In genomic region chr12:45351921-45352670, GRCh38 we compare ENCODE assay signal across 20 cellular contexts.
"Had no signal": no experiment of that assay in that cellular context is flagged by ENCODE, and none has a peak within 500 bp of the region (broad histone marks: within the 10 kb centered on the region; RNA-seq: fewer than 3 reads in every experiment).

No MANE protein-coding gene starts in this region.

- H3K4me1 ChIP-seq: colonic mucosa had no signal

- H3K27me3 Mint-ChIP-seq: memory B cell; naive thymus-derived CD8-positive, alpha-beta T cell had no signal

- ATAC-seq: left ventricle myocardium superior; mucosa of descending colon; naive thymus-derived CD8-positive, alpha-beta T cell; stimulated activated naive CD8-positive, alpha-beta T cell treated with anti-CD3 and anti-CD28 coated beads, Interleukin-15, Interleukin-2, amounts not matched to agents 100 U/mL and 50 U/mL, for 24 hours had no signal

- H3K4me3 ChIP-seq: colonic mucosa, esophagus squamous epithelium, mucosa of descending colon, skin epidermis had no signal

- H3K27ac ChIP-seq: colonic mucosa, skin epidermis had no signal

- DNase-seq: activated CD4-positive, alpha-beta T cell treated with anti-CD3 and anti-CD28 coated beads, Interleukin-2, amount 50 U/mL, for 1 hour; activated naive CD4-positive, alpha-beta T cell; central memory CD4-positive, alpha-beta T cell; colonic mucosa; esophagus squamous epithelium; foreskin fibroblast; glutamatergic neuron; kidney glomerular epithelial cell; left ventricle myocardium superior; mucosa of descending colon; naive thymus-derived CD8-positive, alpha-beta T cell; occipital lobe; retina; stimulated activated CD4-positive, alpha-beta T cell treated with anti-CD3 and anti-CD28 coated beads, Interleukin-15, amount 100 ng/mL, for 24 hours; stimulated activated CD4-positive, alpha-beta T cell treated with anti-CD3 and anti-CD28 coated beads, Interleukin-4, amount 100 ng/mL, for 24 hours; stimulated activated CD8-positive, alpha-beta memory T cell treated with anti-CD3 and anti-CD28 coated beads, Interleukin-4, amount 100 ng/mL, for 48 hours; stimulated activated naive CD8-positive, alpha-beta T cell treated with anti-CD3 and anti-CD28 coated beads, Interleukin-15, Interleukin-2, amounts not matched to agents 100 U/mL and 50 U/mL, for 24 hours; T-helper 9 cell had no signal

- H3K27ac Mint-ChIP-seq: memory B cell had no signal

- H3K9me3 ChIP-seq: colonic mucosa, esophagus squamous epithelium, mucosa of descending colon had no signal

- H3K9me3 Mint-ChIP-seq: naive thymus-derived CD8-positive, alpha-beta T cell had no signal

- H3K36me3 ChIP-seq: colonic mucosa had no signal

- H3K27me3 ChIP-seq: colonic mucosa, esophagus squamous epithelium had no signal

- H3K4me3 Mint-ChIP-seq: memory B cell; naive thymus-derived CD8-positive, alpha-beta T cell had no signal
